Comparison of ENCODE assay signal across 1 cellular context in the genomic region with DNA sequence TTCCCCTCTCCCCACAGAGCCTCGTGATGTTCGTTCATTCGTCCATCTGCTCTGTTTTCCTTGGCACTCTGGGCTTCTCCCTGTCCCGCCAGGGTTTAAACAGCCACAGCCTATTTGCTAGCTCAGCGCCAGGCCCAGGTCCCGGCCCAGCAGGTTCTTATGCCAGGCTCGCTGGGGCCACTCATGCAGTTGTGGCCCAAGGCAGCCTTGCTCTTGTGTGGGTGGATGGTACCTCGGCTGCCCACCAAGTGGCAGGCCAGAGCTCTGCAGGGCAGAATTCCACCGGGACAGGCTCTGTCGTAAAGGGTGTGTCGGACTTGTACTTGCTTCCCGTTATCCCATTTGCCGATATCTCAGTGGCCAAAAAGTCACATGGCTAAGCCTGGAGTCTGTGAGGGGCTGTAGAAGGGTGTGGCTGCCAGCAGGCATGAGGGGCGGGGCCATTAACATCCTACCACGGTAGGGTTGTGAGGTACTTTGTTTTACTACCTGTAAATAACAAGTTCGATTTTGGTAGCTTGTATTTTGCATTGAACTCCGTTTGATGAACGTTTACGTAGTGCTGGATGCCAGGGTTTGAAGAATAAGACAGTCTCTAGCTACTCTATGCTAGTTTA.
TF ChIP-seq lines count a peak whose summit lies in the region.

No MANE protein-coding gene starts in this region.

TF ChIP-seq in IMR-90, 13 proteins besides CTCF, POLR2A, EP300 and RAD21:
- TF ChIP-seq, protein P1, sequence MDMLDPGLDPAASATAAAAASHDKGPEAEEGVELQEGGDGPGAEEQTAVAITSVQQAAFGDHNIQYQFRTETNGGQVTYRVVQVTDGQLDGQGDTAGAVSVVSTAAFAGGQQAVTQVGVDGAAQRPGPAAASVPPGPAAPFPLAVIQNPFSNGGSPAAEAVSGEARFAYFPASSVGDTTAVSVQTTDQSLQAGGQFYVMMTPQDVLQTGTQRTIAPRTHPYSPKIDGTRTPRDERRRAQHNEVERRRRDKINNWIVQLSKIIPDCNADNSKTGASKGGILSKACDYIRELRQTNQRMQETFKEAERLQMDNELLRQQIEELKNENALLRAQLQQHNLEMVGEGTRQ (IDR thresholded peaks at IDR 0.05; ENCODE audit: low read depth, low read length): no peak
- TF ChIP-seq NFE2L2 (IDR thresholded peaks at IDR 0.05; ENCODE audit: low read depth, low read length) (no peak), MXI1 (IDR thresholded peaks at IDR 0.05; ENCODE audit: borderline replicate concordance, low read depth, low read length) (no peak), CHD1 (IDR thresholded peaks at IDR 0.05; ENCODE audit: low read depth, low read length) (no peak), CEBPB (IDR thresholded peaks at IDR 0.05; ENCODE audit: low read depth, low read length) (no peak), MAZ (IDR thresholded peaks at IDR 0.05; ENCODE audit: borderline replicate concordance, low read depth, low read length) (no peak), FOS (IDR thresholded peaks at IDR 0.05; ENCODE audit: low read depth, low read length) (no peak), MAFK (IDR thresholded peaks at IDR 0.05; ENCODE audit: low read depth, low read length) (no peak), BHLHE40 (IDR thresholded peaks at IDR 0.05; ENCODE audit: low read depth, low read length) (no peak), RCOR1 (IDR thresholded peaks at IDR 0.05; ENCODE audit: insufficient replicate concordance, low read length) (no peak), SMC3 (IDR thresholded peaks at IDR 0.05; ENCODE audit: low read depth, low read length) (no peak; the same call in 1 of the 2 replicates), RFX5 (IDR thresholded peaks at IDR 0.05; ENCODE audit: low read depth, low read length) (no peak)
- TF ChIP-seq, protein P2, sequence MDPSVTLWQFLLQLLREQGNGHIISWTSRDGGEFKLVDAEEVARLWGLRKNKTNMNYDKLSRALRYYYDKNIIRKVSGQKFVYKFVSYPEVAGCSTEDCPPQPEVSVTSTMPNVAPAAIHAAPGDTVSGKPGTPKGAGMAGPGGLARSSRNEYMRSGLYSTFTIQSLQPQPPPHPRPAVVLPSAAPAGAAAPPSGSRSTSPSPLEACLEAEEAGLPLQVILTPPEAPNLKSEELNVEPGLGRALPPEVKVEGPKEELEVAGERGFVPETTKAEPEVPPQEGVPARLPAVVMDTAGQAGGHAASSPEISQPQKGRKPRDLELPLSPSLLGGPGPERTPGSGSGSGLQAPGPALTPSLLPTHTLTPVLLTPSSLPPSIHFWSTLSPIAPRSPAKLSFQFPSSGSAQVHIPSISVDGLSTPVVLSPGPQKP (IDR thresholded peaks at IDR 0.05; ENCODE audit: borderline replicate concordance, low read depth, low read length): no peak
